ENCODE assay signal across 9 cellular contexts in genomic region chr1:38815903-38816627, GRCh38. TPM values are rescaled to one million over a fixed set of nuclear protein-coding genes. Genes with fewer than 3 reads are reported as not detected.
DNase-seq lines count a peak whose midpoint lies in the region; ATAC-seq and TF ChIP-seq lines count a peak whose summit lies in the region.
"Had no signal": no experiment of that assay in that cellular context is flagged by ENCODE, and none has a peak within 500 bp of the region (broad histone marks: within the 10 kb centered on the region; RNA-seq: fewer than 3 reads in every experiment).

No MANE protein-coding gene starts in this region.

- H3K27me3 ChIP-seq in iPS-15b (ENCODE audit: control insufficient read depth, insufficient read depth, low read length), result peaks cover 74% of the 10 kb centered on the region
- peaks cover 0 to 24% of the 10 kb centered on the region in 2 donors for H3K27me3 ChIP-seq in body of pancreas
- H3K27me3 ChIP-seq in spleen (replicated peaks in 1 of 7), result peaks cover 4 to 96% (median 47%) of the 10 kb centered on the region in 7 donors
- no peaks in the 10 kb centered on the region for H3K27me3 ChIP-seq in vagina

- POLR2A ChIA-PET in HEK293T (lab: Yijun Ruan, JAX), result interaction anchor here (1.6 kb wide), 1 partner anchor 31 kb away, joined by 5 read pairs; no protein-coding TSS in a partner anchor

- no peak overlapping the region for H3K9ac ChIP-seq in iPS-15b (ENCODE audit: low read depth, low read length)

- no peak for ATAC-seq in body of pancreas
- ATAC-seq: A549 had no signal

- H3K9me3 ChIP-seq in iPS-15b (ENCODE audit: control insufficient read depth, insufficient read depth, low read length) (no peaks in the 10 kb centered on the region), body of pancreas (peaks cover 0 to 6% (median 0%) of the 10 kb centered on the region in 3 donors), spleen (peaks cover 0 to 8% (median 0%) of the 10 kb centered on the region in 8 donors), vagina (no peaks in the 10 kb centered on the region)
- H3K9me3 ChIP-seq: A549 had no signal

- intact Hi-C loops in body of pancreas (cut with DNase I) (no loop called here), spleen (cut with DNase I; ENCODE audit: low total_unique reads) (loop anchor here (10.0 kb wide), 2 partner anchors 211 to 791 kb away; no protein-coding TSS in a partner anchor), vagina (cut with DNase I) (no loop called here)

- TF ChIP-seq CTCF in body of pancreas (IDR thresholded peaks at IDR 0.05), result no peak
- TF ChIP-seq CTCF in spleen (IDR thresholded peaks at IDR 0.05 in 8 of 11, conservative IDR thresholded peaks at IDR 0.05 in 3 of 11), result no peak
- no peak for TF ChIP-seq CTCF in vagina (IDR thresholded peaks at IDR 0.05)

- peak overlapping the region; percentile 47 for H3K4me3 ChIP-seq in iPS-15b (ENCODE audit: low read depth, low read length)
- no peak overlapping the region for H3K4me3 ChIP-seq in body of pancreas
- peak overlapping the region in 1 of 8 donors; percentile 13 for H3K4me3 ChIP-seq in spleen
- no peak overlapping the region for H3K4me3 ChIP-seq in vagina
- H3K4me3 ChIP-seq: A549 had no signal

- H3K27ac ChIP-seq in body of pancreas (no peak overlapping the region), spleen (no peak overlapping the region), vagina (no peak overlapping the region)
- H3K27ac ChIP-seq: A549 had no signal

- H3K4me1 ChIP-seq in iPS-15b (ENCODE audit: control insufficient read depth, insufficient read depth, low read length) (peaks cover 3% of the 10 kb centered on the region), body of pancreas (peaks cover 12% of the 10 kb centered on the region), spleen (peaks cover 13 to 40% (median 26%) of the 10 kb centered on the region in 6 donors), vagina (peaks cover 13% of the 10 kb centered on the region)
- H3K4me1 ChIP-seq: A549 had no signal

- DNase-seq in NCI-H2081 (lab: John Stamatoyannopoulos, UW) (peak; percentile 15 to 20), NCI-H2081 treated with DMSO at 0.1 percent for 48 hours (lab: John Stamatoyannopoulos, UW) (no peak), HEK293T (ENCODE audit: extremely low spot score) (peak; percentile 46), NCI-H2107 (lab: John Stamatoyannopoulos, UW) (peak; percentile 99), body of pancreas (no peak), spleen (no peak), vagina (ENCODE audit: extremely low spot score in 2 of 2) (no peak)

- TF ChIP-seq POLR2A in body of pancreas (IDR thresholded peaks at IDR 0.05), result no peak
- no peak for TF ChIP-seq POLR2A in spleen (IDR thresholded peaks at IDR 0.05)
- TF ChIP-seq POLR2A in vagina (IDR thresholded peaks at IDR 0.05), result no peak

- CTCF ChIA-PET in HEK293T (lab: Yijun Ruan, JAX), result interaction anchor here (0.5 to 1.0 kb wide), 2 partner anchors 33 to 207 kb away, joined by 3 to 5 read pairs; no protein-coding TSS in a partner anchor

- H3K36me3 ChIP-seq in iPS-15b (ENCODE audit: control insufficient read depth, insufficient read depth, low read length), result no peaks in the 10 kb centered on the region
- H3K36me3 ChIP-seq in body of pancreas (replicated peaks in 1 of 2; ENCODE audit: insufficient read depth in 1 of 2, low read depth in 2 of 2), result no peaks in the 10 kb centered on the region
- no peaks in the 10 kb centered on the region for H3K36me3 ChIP-seq in spleen
- no peaks in the 10 kb centered on the region for H3K36me3 ChIP-seq in vagina

- WGBS in body of pancreas, 2 donors, result 12 to 21% methylated on average over 14 to 36 of the region's 36 CpGs
- 14 to 25% (median 21%) methylated on average over 25 to 36 of the region's 36 CpGs for WGBS in spleen, 5 donors

TF ChIP-seq in HEK293T, 16 proteins besides CTCF, POLR2A, EP300 and RAD21:
- TF ChIP-seq SP1 (IDR thresholded peaks at IDR 0.05) (no peak), FOXA1 (IDR thresholded peaks at IDR 0.05) (no peak), ZNF384 (IDR thresholded peaks at IDR 0.05) (no peak), L3MBTL2 (conservative IDR thresholded peaks at IDR 0.05) (no peak), PKNOX1 (IDR thresholded peaks at IDR 0.05) (peak; percentile 90)

RNA-seq across cellular contexts. Expression of gene RRAGC, which starts 43.5 kb away (rescaled TPM):
- total RNA-seq in body of pancreas, result 1 to 10 TPM; 6.9 to 7.0 TPM
- total RNA-seq in spleen, result 10 to 100 TPM; 17.3 to 28.1 (median 22.4) TPM
- polyA plus RNA-seq in spleen, result 10 to 100 TPM in 2 of 3 donors, 1 to 10 TPM in 1; 9.4 to 18.2 (median 13.2) TPM
- total RNA-seq in vagina, result 9.8 TPM

RNA-seq across cellular contexts. Expression of gene MYCBP, which starts 57.1 kb away (rescaled TPM):
- 10 to 100 TPM; 12.2 to 14.0 TPM for total RNA-seq in body of pancreas
- 10 to 100 TPM in 5 of 7 donors, 1 to 10 TPM in 2; 8.1 to 20.9 (median 14.9) TPM for total RNA-seq in spleen
- polyA plus RNA-seq in spleen, result 10 to 100 TPM in 2 of 3 donors, 1 to 10 TPM in 1; 8.3 to 14.5 (median 11.0) TPM
- 12.8 TPM for total RNA-seq in vagina

Comparison
In these comparisons a context has a peak if more than half of its experiments do, and no peak if none do; other contexts are left out.
1. DNase-seq: peak in NCI-H2081 (2 of 2), HEK293T (single experiment) and NCI-H2107 (single experiment); none in NCI-H2081 treated with DMSO at 0.1 percent for 48 hours (single experiment), body of pancreas (0 of 4), spleen (single experiment) and vagina (0 of 2).